Comparison of ENCODE assay signal across 10 cellular contexts in genomic region chr6:30787954-30788353, GRCh38. TPM values are rescaled to one million over a fixed set of nuclear protein-coding genes. Genes with fewer than 3 reads are reported as not detected.
DNase-seq lines count a peak whose midpoint lies in the region; ATAC-seq, FAIRE-seq and TF ChIP-seq lines count a peak whose summit lies in the region.
"Had no signal": no experiment of that assay in that cellular context is flagged by ENCODE, and none has a peak within 500 bp of the region (broad histone marks: within the 10 kb centered on the region; RNA-seq: fewer than 3 reads in every experiment).

No MANE protein-coding gene starts in this region.

- 77% methylated on average over 5 of the region's 5 CpGs for WGBS in A549 (ENCODE audit: missing lambda C conversion rate)
- WGBS in right lobe of liver (ENCODE audit: insufficient coverage, low coverage, low lambda C conversion rate, missing lambda C conversion rate): 13% methylated on average over 4 of the region's 5 CpGs

- no peak for TF ChIP-seq CTCF in A549 (IDR thresholded peaks at IDR 0.05)
- no peak for TF ChIP-seq CTCF in GM23338 (conservative IDR thresholded peaks at IDR 0.05; ENCODE audit: low read depth in 2 of 2)
- TF ChIP-seq CTCF in WTC11 (IDR thresholded peaks at IDR 0.05): no peak
- no peak for TF ChIP-seq CTCF in right lobe of liver (IDR thresholded peaks at IDR 0.05)

- no peak for FAIRE-seq in A549 (lab: Jason Lieb, UNC)
- FAIRE-seq: islet of Langerhans, K562 had no signal

- H3K27ac Mint-ChIP-seq in GM23338 (no peak overlapping the region), WTC11 (no peak overlapping the region)

- POLR2A ChIA-PET in A549 (lab: Yijun Ruan, JAX): interaction anchor here (0.8 to 1.0 kb wide), 2 partner anchors 19 to 46 kb away, joined by 3 to 5 read pairs; partner anchors contain the start of gene FLOT1
- POLR2A ChIA-PET in WTC11 (lab: Charles Lee): no interaction called here

- no peaks in the 10 kb centered on the region for H3F3A ChIP-seq in GM23338 (replicated peaks; ENCODE audit: low read depth)

- H3K4me2 ChIP-seq in A549 (no peak overlapping the region), GM23338 (no peak overlapping the region)

- no peak overlapping the region; the same call in 2 of the 3 replicates for H3K4me3 Mint-ChIP-seq in GM23338
- no peak overlapping the region for H3K4me3 Mint-ChIP-seq in WTC11

- CTCF ChIA-PET in A549 (lab: Yijun Ruan, JAX): no interaction called here
- CTCF ChIA-PET in WTC11 (lab: Charles Lee): interaction anchor here (1.3 kb wide), 1 partner anchor 299 kb away, joined by 4 read pairs; no protein-coding TSS in a partner anchor

- no peak for TF ChIP-seq EP300 in A549 (IDR thresholded peaks at IDR 0.05)

- no peaks in the 10 kb centered on the region for H3K79me2 ChIP-seq in GM23338 (replicated peaks; ENCODE audit: insufficient read depth)

- H3K9me3 Mint-ChIP-seq in GM23338 (no peaks in the 10 kb centered on the region; the same call in 2 of the 3 replicates), WTC11 (peaks cover 6% of the 10 kb centered on the region; the same call in 1 of the 2 replicates)

- H4K20me1 ChIP-seq in GM23338 (replicated peaks; ENCODE audit: insufficient read depth): no peaks in the 10 kb centered on the region; the same call in 1 of the 2 replicates

- no peak for DNase-seq in A549 (ENCODE audit: low read depth in 1 of 2, low spot score in 1 of 2)
- DNase-seq in GM23338 (ENCODE audit: low spot score): no peak
- DNase-seq in WTC11 (ENCODE audit: low spot score): no peak
- DNase-seq in right lobe of liver: no peak
- no peak for DNase-seq in NCI-H1105 treated with DMSO at 0.1 percent for 48 hours (lab: John Stamatoyannopoulos, UW)
- DNase-seq in SW 1271 (lab: John Stamatoyannopoulos, UW): no peak
- no peak for DNase-seq in NCI-H524 treated with DMSO at 0.1 percent for 48 hours (lab: John Stamatoyannopoulos, UW)

- no peaks in the 10 kb centered on the region for H3K36me3 ChIP-seq in GM23338 (ENCODE audit: insufficient read depth)
- no peaks in the 10 kb centered on the region for H3K36me3 ChIP-seq in right lobe of liver

- 0 out of 2 replicates have a peak overlapping the region, but pooled peaks have one; percentile 14 for H2AFZ ChIP-seq in GM23338

- H3K9me2 ChIP-seq in GM23338 (ENCODE audit: insufficient read depth): no peaks in the 10 kb centered on the region

- peak in 1 of 2 experiments; percentile 56; a peak in 3 of 6 replicates for ATAC-seq in A549
- ATAC-seq in GM23338: no peak
- no peak for ATAC-seq in WTC11
- peak in 3 of 4 donors; percentile 23 to 49 (median 36) for ATAC-seq in right lobe of liver
- ATAC-seq in HG02610 (IDR thresholded peaks at IDR 0.05; ENCODE audit: unreplicated experiment): no peak
- ATAC-seq: K562 had no signal

- H3K4me1 ChIP-seq in A549 (peaks cover 38% of the 10 kb centered on the region), GM23338 (ENCODE audit: insufficient read depth) (no peaks in the 10 kb centered on the region), right lobe of liver (peaks cover 0 to 4% (median 0%) of the 10 kb centered on the region in 4 donors)

- H3K27me3 Mint-ChIP-seq in GM23338 (ENCODE audit: insufficient read depth, low read depth, poor library complexity) (peaks cover 29% of the 10 kb centered on the region), WTC11 (ENCODE audit: low read depth) (peaks cover 29% of the 10 kb centered on the region)

- intact Hi-C loops in right lobe of liver (cut with DNase I): no loop called here

- 0 out of 3 replicates have a peak, but pooled peaks cover 7% of the 10 kb centered on the region for H3K9me3 ChIP-seq in A549
- no peaks in the 10 kb centered on the region for H3K9me3 ChIP-seq in right lobe of liver

- no peak for TF ChIP-seq RAD21 in A549 (conservative IDR thresholded peaks at IDR 0.05 in 1 of 2, IDR thresholded peaks at IDR 0.05 in 1 of 2)

- H3K4me3 ChIP-seq in A549 (no peak overlapping the region), GM23338 (no peak overlapping the region), right lobe of liver (no peak overlapping the region)
- H3K4me3 ChIP-seq: K562 had no signal

- H3K36me3 Mint-ChIP-seq in GM23338 (ENCODE audit: low read depth): no peaks in the 10 kb centered on the region
- no peaks in the 10 kb centered on the region for H3K36me3 Mint-ChIP-seq in WTC11

- peaks cover 40% of the 10 kb centered on the region for H3K27me3 ChIP-seq in GM23338 (ENCODE audit: insufficient read depth)
- no peaks in the 10 kb centered on the region for H3K27me3 ChIP-seq in right lobe of liver

- H3K4me1 Mint-ChIP-seq in GM23338 (peaks cover 6% of the 10 kb centered on the region; the same call in 2 of the 3 replicates), WTC11 (peaks cover 6% of the 10 kb centered on the region; the same call in 1 of the 2 replicates)

- H3K27ac ChIP-seq in A549 (peak overlapping the region; percentile 35 to 97; a peak in 5 of 6 replicates), GM23338 (ENCODE audit: low read depth) (no peak overlapping the region), right lobe of liver (no peak overlapping the region)

- TF ChIP-seq POLR2A in A549 (IDR thresholded peaks at IDR 0.05; ENCODE audit: low read length) (no peak), right lobe of liver (IDR thresholded peaks at IDR 0.05) (no peak)

TF ChIP-seq in A549, 52 proteins besides CTCF, POLR2A, EP300 and RAD21:
- no peak for TF ChIP-seq SMC3 (IDR thresholded peaks at IDR 0.05)
- no peak for TF ChIP-seq ELK1 (IDR thresholded peaks at IDR 0.05; ENCODE audit: low read depth, low read length)
- TF ChIP-seq CEBPB (IDR thresholded peaks at IDR 0.05): peak in 1 of 2 experiments; percentile 31; a peak in 1 of 4 replicates

TF ChIP-seq in GM23338, 12 proteins besides CTCF, POLR2A, EP300 and RAD21:
- TF ChIP-seq EZH2phosphoT487 (IDR thresholded peaks at IDR 0.05; ENCODE audit: unreplicated experiment) (no peak), ZNF331 (CRISPR knock-in tag; IDR thresholded peaks at IDR 0.05; ENCODE audit: low read depth) (no peak), POLR2AphosphoS5 (IDR thresholded peaks at IDR 0.05; ENCODE audit: low read depth) (no peak), NANOG (IDR thresholded peaks at IDR 0.05; ENCODE audit: borderline replicate concordance) (no peak)

TF ChIP-seq in WTC11, 78 proteins besides CTCF, POLR2A, EP300 and RAD21:
- TF ChIP-seq GRHL2 (CRISPR knock-in tag; IDR thresholded peaks at IDR 0.05; ENCODE audit: insufficient replicate concordance, severe bottlenecking): no peak
- 0 out of 2 replicates have a peak, but pooled peaks have one; percentile 17 for TF ChIP-seq GABPB1 (CRISPR knock-in tag; IDR thresholded peaks at IDR 0.05)

RNA-seq across cellular contexts. Expression of gene IER3, which starts 43.6 kb away (rescaled TPM):
- polyA plus RNA-seq in A549 (2011; rRNA removed) (116 and 202 TPM in 2 replicates), A549 (2017; fragmentation: RNase III; extraction: RNeasy Plus Mini Kit Qiagen cat#74134 plus additional on column Dnase treatment) (89.1 to 108 TPM (median 104 TPM) in 3 replicates), GM23338 (2016; fragmentation: Nextera tagmentation; extraction: Ambion mirVana) (21.2 and 23.3 TPM in 2 replicates)
- 172 and 215 TPM in 2 replicates for polyA plus RNA-seq in A549 (2012; cell fraction: cytosol; rRNA removed)
- 240 and 352 TPM in 2 replicates for polyA plus RNA-seq in A549 (2012; cell fraction: nucleus; rRNA removed)
- 93.4 and 94.8 TPM in 2 replicates for polyA minus RNA-seq in A549 (2011; rRNA and poly(A)+ RNA removed)
- total RNA-seq in GM23338 (2014; rRNA removed; shearing (Covaris generic)): 14.1 and 19.9 TPM in 2 replicates
- total RNA-seq in WTC11 (2021) (61.2 to 82.4 TPM (median 61.5 TPM) in 3 replicates), right lobe of liver (10 to 100 TPM in 3 of 6 experiments, 1 to 10 TPM in 3; 2.8 to 72.3 (median 24.5) TPM)

RNA-seq across cellular contexts. Expression of gene FLOT1, which starts 45.5 kb away (rescaled TPM):
- polyA plus RNA-seq in A549 (2011; rRNA removed) (135 and 136 TPM in 2 replicates), A549 (2017; fragmentation: RNase III; extraction: RNeasy Plus Mini Kit Qiagen cat#74134 plus additional on column Dnase treatment) (89.7 to 99.2 TPM (median 89.9 TPM) in 3 replicates), GM23338 (2016; fragmentation: Nextera tagmentation; extraction: Ambion mirVana) (72.2 and 75.1 TPM in 2 replicates)
- 140 TPM in 2 replicates for polyA plus RNA-seq in A549 (2012; cell fraction: cytosol; rRNA removed)
- polyA plus RNA-seq in A549 (2012; cell fraction: nucleus; rRNA removed): 112 and 128 TPM in 2 replicates
- polyA minus RNA-seq in A549 (2011; rRNA and poly(A)+ RNA removed): 101 and 112 TPM in 2 replicates
- 70.4 and 94.5 TPM in 2 replicates for total RNA-seq in GM23338 (2014; rRNA removed; shearing (Covaris generic))
- total RNA-seq in WTC11 (2021) (110 to 121 TPM (median 120 TPM) in 3 replicates), right lobe of liver (10 to 100 TPM; 37.1 to 92.2 (median 73.5) TPM)

Comparison
In these comparisons a context has a peak if more than half of its experiments do, and no peak if none do; other contexts are left out.
1. ATAC-seq: peak in right lobe of liver (3 of 4); none in GM23338 (single experiment), WTC11 (single experiment) and HG02610 (single experiment).
2. H3K27ac ChIP-seq: peak in A549 (2 of 2); none in GM23338 (single experiment) and right lobe of liver (0 of 3).